ENCODE assay signal across 9 cellular contexts in genomic region chr20:2814587-2815051, GRCh38. TPM values are rescaled to one million over a fixed set of nuclear protein-coding genes. Genes with fewer than 3 reads are reported as not detected.
DNase-seq lines count a peak whose midpoint lies in the region; ATAC-seq, FAIRE-seq and TF ChIP-seq lines count a peak whose summit lies in the region.
"Had no signal": no experiment of that assay in that cellular context is flagged by ENCODE, and none has a peak within 500 bp of the region (broad histone marks: within the 10 kb centered on the region; RNA-seq: fewer than 3 reads in every experiment).

Gene C20orf141, plus strand, starts transcription at chr20:2814987. Its CDS starts 198 bp downstream, at chr20:2815185.

- H3K4me2 ChIP-seq in MM.1S (ENCODE audit: low read depth, low read length): no peak within 1 kb of the TSS

- no peak for FAIRE-seq in pancreas (lab: Jason Lieb, UNC)
- FAIRE-seq: islet of Langerhans had no signal

- DNase-seq in ELF-1 (ENCODE audit: low read depth, low spot score) (peak; percentile 59), epithelial cell of esophagus (ENCODE audit: low read depth) (peak; percentile 94), pancreas (peak in 1 of 6 donors; percentile 45), MM.1S (no peak), tibial artery (no peak)
- DNase-seq in activated CD8-positive, alpha-beta memory T cell treated with anti-CD3 and anti-CD28 coated beads for 24 hours: no peak
- DNase-seq in activated CD4-positive, alpha-beta T cell treated with anti-CD3 and anti-CD28 coated beads, Interleukin-2, amount 50 U/mL, for 48 hours: no peak

- no peak within 1 kb of the TSS for H3K9ac ChIP-seq in MM.1S (ENCODE audit: low read length)

- H3K9me3 ChIP-seq in pancreas (no peaks in the 10 kb centered on the region), MM.1S (replicated peaks; ENCODE audit: insufficient read depth, low read length) (no peaks in the 10 kb centered on the region), tibial artery (peaks cover 0 to 13% (median 8%) of the 10 kb centered on the region in 3 donors)

- no peak for TF ChIP-seq CTCF in epithelial cell of esophagus (IDR thresholded peaks at IDR 0.05; ENCODE audit: insufficient read depth, low read depth, low read length, missing control alignments)
- TF ChIP-seq CTCF in pancreas (IDR thresholded peaks at IDR 0.05): no peak
- no peak for TF ChIP-seq CTCF in MM.1S (IDR thresholded peaks at IDR 0.05; ENCODE audit: low read length)
- no peak for TF ChIP-seq CTCF in tibial artery (IDR thresholded peaks at IDR 0.05)

- intact Hi-C loops in pancreas (cut with DNase I) (no loop called here), tibial artery (cut with DNase I; ENCODE audit: low total_unique reads) (no loop called here)

- WGBS in pancreas, 2 donors: 44 to 48% methylated on average over 4 to 5 of the region's 5 CpGs

- H3K4me1 ChIP-seq in pancreas: no peaks in the 10 kb centered on the region
- no peaks in the 10 kb centered on the region for H3K4me1 ChIP-seq in MM.1S (ENCODE audit: low read length)
- no peaks in the 10 kb centered on the region for H3K4me1 ChIP-seq in tibial artery

- ATAC-seq in pancreas: peak in 3 of 4 donors; percentile 34 to 69 (median 51)

- H3K4me3 ChIP-seq in epithelial cell of esophagus (ENCODE audit: low read length) (no peak within 1 kb of the TSS), pancreas (no peak within 1 kb of the TSS), MM.1S (ENCODE audit: low read length) (no peak within 1 kb of the TSS), tibial artery (no peak within 1 kb of the TSS)

- H3K36me3 ChIP-seq in pancreas (no peaks in the 10 kb centered on the region), MM.1S (replicated peaks; ENCODE audit: insufficient read depth, low read length) (no peaks in the 10 kb centered on the region), tibial artery (no peaks in the 10 kb centered on the region)

- H3K27ac ChIP-seq in pancreas: no peak within 1 kb of the TSS
- H3K27ac ChIP-seq in MM.1S (ENCODE audit: low read length): no peak within 1 kb of the TSS
- no peak within 1 kb of the TSS for H3K27ac ChIP-seq in tibial artery

- no peaks in the 10 kb centered on the region for H3K9me2 ChIP-seq in MM.1S (replicated peaks; ENCODE audit: insufficient read depth, low read length)

- no peak within 1 kb of the TSS for H2AFZ ChIP-seq in MM.1S (ENCODE audit: low read length)

- no peaks in the 10 kb centered on the region for H3K79me2 ChIP-seq in MM.1S (ENCODE audit: low read length)

- H4K20me1 ChIP-seq in MM.1S (ENCODE audit: insufficient read depth, low read length): no peaks in the 10 kb centered on the region

- H3K27me3 ChIP-seq in pancreas (peaks cover 0 to 11% (median 0%) of the 10 kb centered on the region in 4 donors), MM.1S (replicated peaks; ENCODE audit: insufficient read depth, low read length) (no peaks in the 10 kb centered on the region), tibial artery (peaks cover 0 to 58% of the 10 kb centered on the region in 2 donors)

- no peaks in the 10 kb centered on the region for H3F3A ChIP-seq in MM.1S (ENCODE audit: insufficient read depth, low read length)

TF ChIP-seq in PFSK-1, 5 proteins besides CTCF, POLR2A, EP300 and RAD21:
- peak; percentile 17 for TF ChIP-seq FOXP2 (optimal IDR thresholded peaks at IDR 0.05; ENCODE audit: borderline replicate concordance, extremely low read depth, extremely low read length, insufficient read depth)
- no peak for TF ChIP-seq REST (IDR thresholded peaks at IDR 0.05; ENCODE audit: insufficient read depth in 1 of 2, low read depth in 2 of 2, low read length in 2 of 2)
- no peak; the same call in 1 of the 2 replicates for TF ChIP-seq POLR2AphosphoS5 (IDR thresholded peaks at IDR 0.05; ENCODE audit: low read depth, low read length)
- no peak for TF ChIP-seq SIN3A (IDR thresholded peaks at IDR 0.05; ENCODE audit: borderline replicate concordance, insufficient read depth, low read length)
- no peak for TF ChIP-seq TAF1 (IDR thresholded peaks at IDR 0.05; ENCODE audit: borderline replicate concordance, insufficient read depth, low read length)

RNA-seq across cellular contexts. Expression of gene C20orf141, which starts in this region (rescaled TPM):
- not detected for polyA plus RNA-seq in PFSK-1 (2012; ENCODE audit: insufficient read length, low read depth)
- total RNA-seq in pancreas: not detected
- under 1 TPM in 1 of 2 donors, not detected in 1; 0.19 TPM for polyA plus RNA-seq in pancreas

Comparison
In these comparisons a context has a peak if more than half of its experiments do, and no peak if none do; other contexts are left out.
1. Peak in ATAC-seq in pancreas; RNA of the gene not detected or under 1 TPM.
2. DNase-seq: peak in ELF-1 (single experiment) and epithelial cell of esophagus (single experiment); none in MM.1S (single experiment), tibial artery (0 of 2), activated CD8-positive, alpha-beta memory T cell treated with anti-CD3 and anti-CD28 coated beads for 24 hours (single experiment) and activated CD4-positive, alpha-beta T cell treated with anti-CD3 and anti-CD28 coated beads, Interleukin-2, amount 50 U/mL, for 48 hours (0 of 2).